Comparison of ENCODE assay signal across 8 cellular contexts in the genomic region with DNA sequence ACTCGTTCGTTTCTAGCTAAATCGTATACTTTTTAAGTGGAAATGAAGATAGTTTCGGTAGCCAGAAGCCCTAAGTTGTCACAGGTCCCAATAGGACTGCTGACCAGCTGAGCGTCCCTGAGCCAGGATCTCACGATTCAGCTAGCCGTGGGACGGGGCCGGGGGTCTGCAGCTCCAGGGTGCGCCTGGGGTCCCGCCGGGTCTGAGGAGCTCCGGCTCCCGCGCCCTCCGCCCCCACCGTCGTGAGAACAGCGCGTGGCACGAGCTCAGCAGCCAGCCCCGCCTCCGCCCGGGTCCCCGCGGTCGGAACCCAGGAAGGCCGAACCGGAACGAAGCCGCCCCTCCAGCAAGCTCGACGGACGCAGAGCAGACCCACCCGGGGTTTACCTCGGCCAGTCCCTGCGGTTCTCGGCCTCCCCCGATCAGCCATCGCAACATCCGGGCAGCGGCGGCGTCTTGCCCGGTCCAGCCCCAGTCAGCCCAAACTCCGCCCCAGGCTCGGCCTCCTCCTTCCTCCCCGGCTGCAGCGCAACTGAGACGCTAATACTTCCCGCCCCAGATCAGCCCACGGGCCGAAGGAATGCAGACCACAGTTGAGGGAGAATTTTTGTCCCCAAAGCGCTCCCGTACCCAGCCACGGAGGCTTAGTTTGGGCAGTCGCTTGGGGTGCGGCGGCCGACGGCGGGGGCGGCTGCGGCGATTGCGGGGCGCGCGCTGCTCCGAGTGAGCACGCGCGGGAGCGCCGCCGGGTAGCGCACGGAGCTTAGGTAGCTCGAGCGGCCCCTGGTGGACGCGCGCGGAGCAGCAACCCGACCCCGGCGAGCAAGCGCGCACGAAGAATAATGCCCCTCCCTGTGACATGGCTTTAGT. TPM values are rescaled to one million over a fixed set of nuclear protein-coding genes. Genes with fewer than 3 reads are reported as not detected.
DNase-seq lines count a peak whose midpoint lies in the region; ATAC-seq and TF ChIP-seq lines count a peak whose summit lies in the region.

TSS of gene WDR41 (minus strand) at position 534 of the 870 bp plus-strand sequence. CDS start at position 438, 96 bp downstream.

- H3K4ac ChIP-seq in IMR-90 (ENCODE audit: low read depth, low read length) = peak within 1 kb of the TSS; percentile 86

- H3K79me1 ChIP-seq in IMR-90 (ENCODE audit: low read depth in 1 of 2, low read length in 2 of 2) = peaks cover 14 to 26% of the 10 kb centered on the region in 2 experiments

- peak within 1 kb of the TSS; percentile 79 for H3K27ac ChIP-seq in IMR-90 (ENCODE audit: insufficient read depth, low read length)
- H3K27ac ChIP-seq in epithelial cell of prostate = peak within 1 kb of the TSS; percentile 95

- H3K27me3 ChIP-seq in IMR-90 (ENCODE audit: control insufficient read depth, insufficient read depth, low read length) = no peaks in the 10 kb centered on the region; the same call in 1 of the 2 replicates

- dilution Hi-C loops in IMR-90 (cut with HindIII; ENCODE audit: low sequenced_read_pairs, unreplicated experiment) = no loop called here

- peak; percentile 92 for TF ChIP-seq CTCF in IMR-90 (conservative IDR thresholded peaks at IDR 0.05; ENCODE audit: low read depth, low read length)

- peak within 1 kb of the TSS; percentile 88 for H3K4me3 ChIP-seq in IMR-90 (ENCODE audit: insufficient read depth, low read depth, low read length)

- CTCF ChIA-PET in IMR-90 (lab: Yijun Ruan, JAX) = interaction anchor here (0.8 to 2.3 kb wide), 18 partner anchors 9 to 624 kb away, joined by 3 to 13 read pairs (median 4); no protein-coding TSS in a partner anchor

- peak within 1 kb of the TSS; percentile 50 for H3K18ac ChIP-seq in IMR-90 (ENCODE audit: low read depth, low read length)

- H3K23ac ChIP-seq in IMR-90 (ENCODE audit: low read depth, low read length) = peak within 1 kb of the TSS; percentile 82

- peak; percentile 83 for TF ChIP-seq RAD21 in IMR-90 (IDR thresholded peaks at IDR 0.05; ENCODE audit: low read length)

- peak within 1 kb of the TSS; percentile 86 to 95 for H4K8ac ChIP-seq in IMR-90 (ENCODE audit: low read depth in 2 of 2, low read length in 2 of 2)

- peak; percentile 96 for ATAC-seq in GM21528 (IDR thresholded peaks at IDR 0.05; ENCODE audit: low FRiP score, unreplicated experiment)
- ATAC-seq in IMR-90 (ENCODE audit: low read depth) = peak; percentile 96

- peak; percentile 25 for DNase-seq in DMS153 treated with DMSO at 0.1 percent for 48 hours (lab: John Stamatoyannopoulos, UW; ENCODE audit: unreplicated experiment)
- peak; percentile 97 for DNase-seq in IMR-90
- peak; percentile 73 for DNase-seq in OCI-M2 (lab: John Stamatoyannopoulos, UW; ENCODE audit: unreplicated experiment)
- DNase-seq in activated T-cell treated with anti-CD3 and anti-CD28 coated beads for 4 hours = peak; percentile 83
- peak; percentile 78 for DNase-seq in epithelial cell of prostate (ENCODE audit: low read depth, low spot score)
- DNase-seq in mucosa of gallbladder (ENCODE audit: low spot score) = peak; percentile 89
- peak; percentile 66 to 73 for DNase-seq in stimulated activated CD8-positive, alpha-beta memory T cell treated with anti-CD3 and anti-CD28 coated beads, Interleukin-4, amount 100 ng/mL, for 4 hours (ENCODE audit: low read depth in 2 of 2, low spot score in 1 of 2)

- peak within 1 kb of the TSS; percentile 66 for H2BK120ac ChIP-seq in IMR-90 (ENCODE audit: low read depth, low read length)

- H3K56ac ChIP-seq in IMR-90 (ENCODE audit: extremely low read depth, insufficient read depth, low read length) = peak within 1 kb of the TSS; percentile 76

- H3K14ac ChIP-seq in IMR-90 (replicated peaks; ENCODE audit: low read depth, low read length) = peak within 1 kb of the TSS; percentile 86

- in situ Hi-C loops in IMR-90 (cut with MboI; ENCODE audit: low sequenced_read_pairs) = loop anchor here (5.0 kb wide), 1 partner anchor 345 kb away; no protein-coding TSS in a partner anchor

- peak within 1 kb of the TSS; percentile 93 for H3K4me2 ChIP-seq in IMR-90 (ENCODE audit: low read depth, low read length)

- POLR2A ChIA-PET in IMR-90 (lab: Charles Lee; ENCODE audit: unreplicated experiment) = interaction anchor here (0.6 kb wide), 1 partner anchor 99 kb away, joined by 3 read pairs; no protein-coding TSS in a partner anchor

- no peaks in the 10 kb centered on the region for H4K20me1 ChIP-seq in IMR-90 (ENCODE audit: insufficient read depth, low read length)

- peak within 1 kb of the TSS; percentile 95 for H2AFZ ChIP-seq in IMR-90 (replicated peaks; ENCODE audit: low read length, poor library complexity)

- H3K9ac ChIP-seq in IMR-90 (ENCODE audit: low read depth, low read length) = peak within 1 kb of the TSS; percentile 92

- peaks cover 2% of the 10 kb centered on the region for H3K4me1 ChIP-seq in IMR-90 (ENCODE audit: control insufficient read depth, insufficient read depth, low read length)

- no TSS peak for BruUV-seq in IMR-90 (replicated peaks; lab: Mats Ljungman, UMichigan)

- intact Hi-C loops in IMR-90 (cut with micrococcal nuclease) = loop anchor here (1.0 to 5.0 kb wide), 8 partner anchors 65 to 885 kb away; partner anchors contain the start of gene ZBED3

- peaks cover 3% of the 10 kb centered on the region for H3K9me1 ChIP-seq in IMR-90 (ENCODE audit: insufficient read depth, low read length)

- H4K5ac ChIP-seq in IMR-90 (ENCODE audit: low read depth, low read length) = peak within 1 kb of the TSS; percentile 66

- 0 out of 2 replicates have a peak within 1 kb of the TSS, but pooled peaks have one; percentile 20 for H2AK5ac ChIP-seq in IMR-90 (ENCODE audit: low read depth, low read length)

- no peak within 1 kb of the TSS; the same call in 1 of the 2 replicates for H2BK20ac ChIP-seq in IMR-90 (ENCODE audit: low read depth, low read length)

- H3K36me3 ChIP-seq in IMR-90 (ENCODE audit: control insufficient read depth, insufficient read depth, low read length) = no peaks in the 10 kb centered on the region

- peak within 1 kb of the TSS; percentile 82; the same call in 2 of the 3 replicates for H2BK15ac ChIP-seq in IMR-90 (ENCODE audit: low read depth, low read length)

- H2BK5ac ChIP-seq in IMR-90 (ENCODE audit: low read depth, low read length, poor library complexity, severe bottlenecking) = peak within 1 kb of the TSS; percentile 62

- whole genome bisulfite sequencing in IMR-90 (ENCODE audit: extremely low coverage in 2 of 2, insufficient read length in 1 of 2), 2 experiments = 1% methylated on average over 20 of the region's 90 CpGs; no CpG with 5 or more reads in 1 of the 2 experiments

- TF ChIP-seq POLR2A in IMR-90 (IDR thresholded peaks at IDR 0.05; ENCODE audit: low read depth, low read length) = peak; percentile 73

- H2AK9ac ChIP-seq in IMR-90 (replicated peaks; ENCODE audit: low read depth, low read length, poor library complexity) = peak within 1 kb of the TSS; percentile 66

- H4K91ac ChIP-seq in IMR-90 (ENCODE audit: insufficient read depth, low read depth, low read length) = peak within 1 kb of the TSS; percentile 83

- H3K9me3 ChIP-seq in IMR-90 (ENCODE audit: control insufficient read depth, insufficient read depth, low read length) = no peaks in the 10 kb centered on the region

TF ChIP-seq in IMR-90, 13 proteins besides CTCF, POLR2A, EP300 and RAD21:
- TF ChIP-seq BHLHE40 (IDR thresholded peaks at IDR 0.05; ENCODE audit: low read depth, low read length) (peak; percentile 83), SMC3 (IDR thresholded peaks at IDR 0.05; ENCODE audit: low read depth, low read length) (peak; percentile 84), CEBPB (IDR thresholded peaks at IDR 0.05; ENCODE audit: low read depth, low read length) (0 out of 2 replicates have a peak, but pooled peaks have one; percentile 17), MAZ (IDR thresholded peaks at IDR 0.05; ENCODE audit: borderline replicate concordance, low read depth, low read length) (peak; percentile 74; the same call in 1 of the 2 replicates), MXI1 (IDR thresholded peaks at IDR 0.05; ENCODE audit: borderline replicate concordance, low read depth, low read length) (0 out of 2 replicates have a peak, but pooled peaks have one; percentile 12)
- TF ChIP-seq, protein P1, sequence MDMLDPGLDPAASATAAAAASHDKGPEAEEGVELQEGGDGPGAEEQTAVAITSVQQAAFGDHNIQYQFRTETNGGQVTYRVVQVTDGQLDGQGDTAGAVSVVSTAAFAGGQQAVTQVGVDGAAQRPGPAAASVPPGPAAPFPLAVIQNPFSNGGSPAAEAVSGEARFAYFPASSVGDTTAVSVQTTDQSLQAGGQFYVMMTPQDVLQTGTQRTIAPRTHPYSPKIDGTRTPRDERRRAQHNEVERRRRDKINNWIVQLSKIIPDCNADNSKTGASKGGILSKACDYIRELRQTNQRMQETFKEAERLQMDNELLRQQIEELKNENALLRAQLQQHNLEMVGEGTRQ (IDR thresholded peaks at IDR 0.05; ENCODE audit: low read depth, low read length) = no peak
TF ChIP-seq in IMR-90: peak in this region for 5.

RNA-seq across cellular contexts. Expression of gene WDR41, which starts in this region (rescaled TPM):
- total RNA-seq in IMR-90 (2012; rRNA removed) (72.1 and 104 TPM in 2 replicates), mucosa of gallbladder (30.1 TPM)
- polyA plus RNA-seq in IMR-90 (2012; rRNA removed) = 36.3 and 38.1 TPM in 2 replicates
- polyA plus RNA-seq in IMR-90 (2012; cell fraction: cytosol; rRNA removed) = 7.4 and 19.6 TPM in 2 replicates
- 4.3 and 26.8 TPM in 2 replicates for polyA plus RNA-seq in IMR-90 (2012; cell fraction: nucleus; rRNA removed; ENCODE audit: low replicate concordance)

Comparison
In these comparisons a context has a peak if more than half of its experiments do, and no peak if none do; other contexts are left out.
1. Peak in every context shown above with its lines: DNase-seq, ATAC-seq, H3K4me3 ChIP-seq and H3K27ac ChIP-seq.
2. DNase-seq: peak in every context shown above with its lines; median percentile 97 in IMR-90; 89 in mucosa of gallbladder; 83 in activated T-cell treated with anti-CD3 and anti-CD28 coated beads for 4 hours; 78 in epithelial cell of prostate; 73 in OCI-M2; 70 in stimulated activated CD8-positive, alpha-beta memory T cell treated with anti-CD3 and anti-CD28 coated beads, Interleukin-4, amount 100 ng/mL, for 4 hours; 25 in DMS153 treated with DMSO at 0.1 percent for 48 hours.